ENCODE assay signal across 28 cellular contexts in the genomic region with DNA sequence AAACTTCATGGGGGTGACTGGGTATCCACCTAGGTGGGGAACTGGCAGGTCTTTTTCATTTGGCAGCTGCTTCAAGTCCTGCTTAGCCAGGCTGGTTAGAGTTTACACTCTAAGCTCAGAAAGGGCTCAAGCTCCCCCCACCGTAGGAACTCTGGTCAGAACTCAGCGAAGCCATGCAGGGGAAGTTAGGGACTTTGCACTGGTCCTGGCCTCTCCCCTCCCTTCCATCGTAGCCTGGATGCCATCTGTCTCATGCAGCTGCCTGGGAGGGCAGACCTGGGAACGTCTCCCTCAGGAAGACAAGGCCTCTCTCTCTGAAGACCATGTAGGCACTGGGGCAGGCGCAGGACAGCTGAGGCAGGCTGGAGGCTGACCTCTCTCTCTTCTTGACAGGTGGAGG.
"Had no signal": no experiment of that assay in that cellular context is flagged by ENCODE, and none has a peak within 500 bp of the region (broad histone marks: within the 10 kb centered on the region; RNA-seq: fewer than 3 reads in every experiment).

No MANE protein-coding gene starts in this region.

- H3K4me3 ChIP-seq: esophagus squamous epithelium, gastroesophageal sphincter had no signal

- H3K27ac ChIP-seq: brain microvascular endothelial cell, esophagus squamous epithelium, gastroesophageal sphincter had no signal

- H3K9me3 ChIP-seq: esophagus squamous epithelium, gastroesophageal sphincter had no signal

- H3K36me3 ChIP-seq: brain microvascular endothelial cell, esophagus squamous epithelium, gastroesophageal sphincter had no signal

- H3K27me3 ChIP-seq: brain microvascular endothelial cell, esophagus squamous epithelium, gastroesophageal sphincter had no signal

- FAIRE-seq: astrocyte, bronchial epithelial cell, colon had no signal

- DNase-seq: activated CD4-positive, alpha-beta T cell treated with anti-CD3 and anti-CD28 coated beads for 36 hours; activated CD4-positive, alpha-beta T cell treated with anti-CD3 and anti-CD28 coated beads, Interleukin-2, amount 50 U/mL, for 1 hour; activated CD4-positive, alpha-beta T cell treated with anti-CD3 and anti-CD28 coated beads, Interleukin-2, amount 50 U/mL, for 48 hours; activated CD4-positive, CD25-positive, alpha-beta regulatory T cell; activated CD4-positive, CD25-positive, alpha-beta regulatory T cell treated with anti-CD3 and anti-CD28 coated beads, Interleukin-2, amount 50 U/mL, for 72 hours; activated CD8-positive, alpha-beta memory T cell treated with anti-CD3 and anti-CD28 coated beads for 24 hours; activated CD8-positive, alpha-beta T cell treated with anti-CD3 and anti-CD28 coated beads for 36 hours; activated effector memory CD4-positive, alpha-beta T cell treated with Interleukin-2 at 50 U/mL for 16 hours; activated gamma-delta T cell treated with Interleukin-2 at 50 U/mL for 16 hours; activated naive CD4-positive, alpha-beta T cell treated with anti-CD3 and anti-CD28 coated beads, Interleukin-2, amount 50 U/mL, for 16 hours; activated naive CD4-positive, alpha-beta T cell treated with Interleukin-2 at 50 U/mL for 16 hours; activated T-cell treated with anti-CD3 and anti-CD28 coated beads, Interleukin-2, amount 50 U/mL, for 4 hours; amniotic stem cell; anterior cingulate cortex; brain microvascular endothelial cell; caudate nucleus; cortex of kidney; dermis blood vessel endothelial cell; effector CD4-positive, alpha-beta T cell; effector memory CD8-positive, alpha-beta T cell; erythroblast; esophagus squamous epithelium; foreskin melanocyte; T-helper 2 cell had no signal
